1 cellular context compared by ENCODE assay signal in the genomic region with DNA sequence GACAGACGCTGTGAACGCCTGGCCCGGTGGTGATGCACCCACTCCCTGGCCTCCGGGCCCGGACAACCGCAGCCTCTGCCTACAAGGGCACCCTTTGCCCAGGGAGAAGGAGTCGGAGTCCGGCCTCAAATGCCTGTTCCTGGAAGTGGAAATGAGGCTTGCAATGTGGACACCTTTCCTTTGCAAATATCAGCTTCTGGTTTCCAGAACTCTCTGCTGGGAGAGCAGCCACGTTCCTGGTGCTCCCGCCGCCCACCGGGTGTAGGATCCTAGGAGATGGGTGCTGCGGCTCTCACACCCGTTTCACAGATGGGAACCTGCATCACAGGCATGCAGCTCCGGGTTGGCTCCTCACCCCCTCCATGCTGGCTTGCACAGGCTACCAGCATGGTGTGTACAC.
TF ChIP-seq lines count a peak whose summit lies in the region.

No MANE protein-coding gene starts in this region.

TF ChIP-seq in HepG2, 621 proteins besides CTCF, POLR2A, EP300 and RAD21 (continued from another document):
- TF ChIP-seq, protein P1, sequence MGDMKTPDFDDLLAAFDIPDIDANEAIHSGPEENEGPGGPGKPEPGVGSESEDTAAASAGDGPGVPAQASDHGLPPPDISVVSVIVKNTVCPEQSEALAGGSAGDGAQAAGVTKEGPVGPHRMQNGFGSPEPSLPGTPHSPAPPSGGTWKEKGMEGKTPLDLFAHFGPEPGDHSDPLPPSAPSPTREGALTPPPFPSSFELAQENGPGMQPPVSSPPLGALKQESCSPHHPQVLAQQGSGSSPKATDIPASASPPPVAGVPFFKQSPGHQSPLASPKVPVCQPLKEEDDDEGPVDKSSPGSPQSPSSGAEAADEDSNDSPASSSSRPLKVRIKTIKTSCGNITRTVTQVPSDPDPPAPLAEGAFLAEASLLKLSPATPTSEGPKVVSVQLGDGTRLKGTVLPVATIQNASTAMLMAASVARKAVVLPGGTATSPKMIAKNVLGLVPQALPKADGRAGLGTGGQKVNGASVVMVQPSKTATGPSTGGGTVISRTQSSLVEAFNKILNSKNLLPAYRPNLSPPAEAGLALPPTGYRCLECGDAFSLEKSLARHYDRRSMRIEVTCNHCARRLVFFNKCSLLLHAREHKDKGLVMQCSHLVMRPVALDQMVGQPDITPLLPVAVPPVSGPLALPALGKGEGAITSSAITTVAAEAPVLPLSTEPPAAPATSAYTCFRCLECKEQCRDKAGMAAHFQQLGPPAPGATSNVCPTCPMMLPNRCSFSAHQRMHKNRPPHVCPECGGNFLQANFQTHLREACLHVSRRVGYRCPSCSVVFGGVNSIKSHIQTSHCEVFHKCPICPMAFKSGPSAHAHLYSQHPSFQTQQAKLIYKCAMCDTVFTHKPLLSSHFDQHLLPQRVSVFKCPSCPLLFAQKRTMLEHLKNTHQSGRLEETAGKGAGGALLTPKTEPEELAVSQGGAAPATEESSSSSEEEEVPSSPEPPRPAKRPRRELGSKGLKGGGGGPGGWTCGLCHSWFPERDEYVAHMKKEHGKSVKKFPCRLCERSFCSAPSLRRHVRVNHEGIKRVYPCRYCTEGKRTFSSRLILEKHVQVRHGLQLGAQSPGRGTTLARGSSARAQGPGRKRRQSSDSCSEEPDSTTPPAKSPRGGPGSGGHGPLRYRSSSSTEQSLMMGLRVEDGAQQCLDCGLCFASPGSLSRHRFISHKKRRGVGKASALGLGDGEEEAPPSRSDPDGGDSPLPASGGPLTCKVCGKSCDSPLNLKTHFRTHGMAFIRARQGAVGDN (CRISPR knock-in tag; IDR thresholded peaks at IDR 0.05), result 0 out of 2 replicates have a peak, but pooled peaks have one; percentile 13
- TF ChIP-seq KLF9 (CRISPR knock-in tag; IDR thresholded peaks at IDR 0.05; ENCODE audit: low read depth) (no peak), PCBP2 (optimal IDR thresholded peaks at IDR 0.05; ENCODE audit: low read depth, low read length, poor library complexity, severe bottlenecking) (no peak), ZNF678 (CRISPR knock-in tag; IDR thresholded peaks at IDR 0.05) (no peak)
